Comparison of ENCODE assay signal across 35 cellular contexts in genomic region chr12:53306826-53307225, GRCh38. TPM values are rescaled to one million over a fixed set of nuclear protein-coding genes. Genes with fewer than 3 reads are reported as not detected.
"Had no signal": no experiment of that assay in that cellular context is flagged by ENCODE, and none has a peak within 500 bp of the region (broad histone marks: within the 10 kb centered on the region; RNA-seq: fewer than 3 reads in every experiment).

No MANE protein-coding gene starts in this region.

- DNase-seq: activated CD4-positive, alpha-beta T cell treated with anti-CD3 and anti-CD28 coated beads for 1 hour; activated CD4-positive, alpha-beta T cell treated with anti-CD3 and anti-CD28 coated beads, Interleukin-2, amount 10 ng/mL, durations not matched to agents 7 days and 5 days; activated CD4-positive, alpha-beta T cell treated with anti-CD3 and anti-CD28 coated beads, Interleukin-2, amount 50 U/mL, for 48 hours; activated CD4-positive, CD25-positive, alpha-beta regulatory T cell; activated CD8-positive, alpha-beta T cell treated with anti-CD3 and anti-CD28 coated beads, Interleukin-2, amount 10 ng/mL, durations not matched to agents 7 days and 5 days; activated gamma-delta T cell treated with Interleukin-2 at 50 U/mL for 16 hours; activated naive CD4-positive, alpha-beta T cell treated with anti-CD3 and anti-CD28 coated beads for 36 hours; activated naive CD8-positive, alpha-beta T cell treated with anti-CD3 and anti-CD28 coated beads for 36 hours; activated T-cell treated with anti-CD3 and anti-CD28 coated beads for 4 hours; amniotic stem cell; aorta; cerebellar nuclear complex; KG1; MM.1S; MV-4-11; NCI-H1092; NCI-H1436 treated with DMSO at 0.1 percent for 48 hours; NCI-H1694 treated with DMSO at 0.1 percent for 48 hours; NCI-H2029; NCI-H510A; NCI-H526; NCI-H748 treated with DMSO at 0.1 percent for 48 hours; NK-92 treated with Interleukin-12 subunit alpha and Interleukin-12 subunit beta, amount 100 ng/mL, for 24 hours; PC-3; Peyer's patch; RPMI8226; SW 1271; T-helper 1 cell; T1000; WERI-Rb-1 had no signal

- H3K27ac ChIP-seq: cardiac muscle cell, Peyer's patch, WERI-Rb-1 had no signal

- H3K4me3 Mint-ChIP-seq: activated CD4-positive, alpha-beta T cell treated with anti-CD3 and anti-CD28 coated beads, Interleukin-2, amount 10 ng/mL, durations not matched to agents 7 days and 5 days; activated CD8-positive, alpha-beta T cell treated with anti-CD3 and anti-CD28 coated beads, Interleukin-2, amount 10 ng/mL, durations not matched to agents 7 days and 5 days; activated naive CD4-positive, alpha-beta T cell treated with anti-CD3 and anti-CD28 coated beads for 36 hours; activated naive CD8-positive, alpha-beta T cell treated with anti-CD3 and anti-CD28 coated beads for 36 hours; activated T-helper 1 cell treated with anti-CD3 and anti-CD28 coated beads, Interleukin-12 subunit alpha, Interleukin-12 subunit beta, Interleukin-2, Interleukin-4 antibody, amounts not matched to agents 30 ng/mL and 10 ng/mL and 1 ng/mL, durations not matched to agents 14 hours and 24 hours and 36 hours had no signal

- H3K4me3 ChIP-seq: cardiac muscle cell, Peyer's patch had no signal

- ATAC-seq: activated CD8-positive, alpha-beta T cell treated with anti-CD3 and anti-CD28 coated beads, Interleukin-2, amount 10 ng/mL, durations not matched to agents 7 days and 5 days; PC-3; Right ventricle myocardium inferior had no signal

- H3K27me3 Mint-ChIP-seq: activated CD4-positive, alpha-beta T cell treated with anti-CD3 and anti-CD28 coated beads, Interleukin-2, amount 10 ng/mL, durations not matched to agents 7 days and 5 days; activated naive CD8-positive, alpha-beta T cell treated with anti-CD3 and anti-CD28 coated beads for 36 hours had no signal

- H3K27ac Mint-ChIP-seq: activated CD4-positive, alpha-beta T cell treated with anti-CD3 and anti-CD28 coated beads, Interleukin-2, amount 10 ng/mL, durations not matched to agents 7 days and 5 days; activated CD8-positive, alpha-beta T cell treated with anti-CD3 and anti-CD28 coated beads, Interleukin-2, amount 10 ng/mL, durations not matched to agents 7 days and 5 days; activated naive CD8-positive, alpha-beta T cell treated with anti-CD3 and anti-CD28 coated beads for 36 hours had no signal

- H3K9me3 ChIP-seq: Peyer's patch had no signal

- H3K9me3 Mint-ChIP-seq: activated CD4-positive, alpha-beta T cell treated with anti-CD3 and anti-CD28 coated beads, Interleukin-2, amount 10 ng/mL, durations not matched to agents 7 days and 5 days; activated naive CD4-positive, alpha-beta T cell treated with anti-CD3 and anti-CD28 coated beads for 36 hours; activated naive CD8-positive, alpha-beta T cell treated with anti-CD3 and anti-CD28 coated beads for 36 hours; activated T-helper 1 cell treated with anti-CD3 and anti-CD28 coated beads, Interleukin-12 subunit alpha, Interleukin-12 subunit beta, Interleukin-2, Interleukin-4 antibody, amounts not matched to agents 30 ng/mL and 10 ng/mL and 1 ng/mL, durations not matched to agents 14 hours and 24 hours and 36 hours had no signal

RNA-seq across cellular contexts. Expression of gene SP7, which starts 29.3 kb away (rescaled TPM):
- total RNA-seq: activated CD4-positive, alpha-beta T cell treated with anti-CD3 and anti-CD28 coated beads, Interleukin-2, amount 10 ng/mL, durations not matched to agents 7 days and 5 days; activated CD8-positive, alpha-beta T cell treated with anti-CD3 and anti-CD28 coated beads, Interleukin-2, amount 10 ng/mL, durations not matched to agents 7 days and 5 days; activated naive CD4-positive, alpha-beta T cell treated with anti-CD3 and anti-CD28 coated beads for 36 hours; activated naive CD8-positive, alpha-beta T cell treated with anti-CD3 and anti-CD28 coated beads for 36 hours; activated T-helper 1 cell treated with anti-CD3 and anti-CD28 coated beads, Interleukin-12 subunit alpha, Interleukin-12 subunit beta, Interleukin-2, Interleukin-4 antibody, amounts not matched to agents 30 ng/mL and 10 ng/mL and 1 ng/mL, durations not matched to agents 14 hours and 24 hours and 36 hours; LHCN-M2; PC-3; Peyer's patch; Right ventricle myocardium inferior; T-helper 2 cell treated with Interferon-gamma antibody and Interleukin-4, amounts not matched to agents 100 ng/mL and 5 ng/mL, for 36 hours had no signal
- polyA plus RNA-seq: aorta had no signal
